In the genomic region with DNA sequence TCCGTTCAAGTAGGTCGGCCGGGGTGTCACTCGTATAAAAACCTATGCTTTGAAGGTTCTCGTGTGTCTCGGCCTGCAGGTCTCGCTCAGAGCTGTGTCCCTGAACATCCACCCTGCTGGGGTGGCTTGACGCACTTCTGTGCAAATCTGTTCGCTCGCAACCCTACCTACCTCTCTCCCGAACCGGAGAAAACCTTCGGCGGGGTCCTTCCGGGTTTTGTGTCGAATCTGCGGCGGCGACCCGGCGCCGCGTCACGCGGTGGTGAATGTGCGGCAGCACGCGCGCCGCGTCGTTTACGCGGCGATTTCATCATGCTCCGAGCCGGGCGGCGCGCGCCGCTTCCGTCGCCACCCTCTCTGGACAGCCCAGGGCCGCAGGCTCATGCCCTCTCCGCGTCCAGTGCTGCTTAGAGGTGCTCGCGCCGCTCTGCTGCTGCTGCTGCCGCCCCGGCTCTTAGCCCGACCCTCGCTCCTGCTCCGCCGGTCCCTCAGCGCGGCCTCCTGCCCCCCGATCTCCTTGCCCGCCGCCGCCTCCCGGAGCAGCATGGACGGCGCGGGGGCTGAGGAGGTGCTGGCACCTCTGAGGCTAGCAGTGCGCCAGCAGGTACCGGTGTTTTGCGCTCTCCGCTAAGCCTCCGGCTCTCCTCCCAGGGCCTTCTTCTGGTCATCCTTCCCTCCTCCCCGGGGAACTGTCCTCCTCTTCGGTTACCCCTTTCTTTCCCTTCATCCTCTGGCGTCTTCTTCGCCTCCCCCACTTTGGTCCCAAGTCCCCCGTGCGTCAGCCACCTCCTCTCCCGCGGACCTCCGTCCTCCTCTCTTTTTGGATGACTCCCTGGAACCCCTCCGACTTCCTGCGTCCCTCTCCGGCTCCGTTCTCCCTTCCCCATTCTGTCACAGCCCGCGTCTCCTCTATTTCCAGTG, we compare ENCODE assay signal across 1 cellular context.
A peak's percentile ranks its signal among the peaks of the same experiment; 100 is the strongest.
TF ChIP-seq lines count a peak whose summit lies in the region.

A gene with protein sequence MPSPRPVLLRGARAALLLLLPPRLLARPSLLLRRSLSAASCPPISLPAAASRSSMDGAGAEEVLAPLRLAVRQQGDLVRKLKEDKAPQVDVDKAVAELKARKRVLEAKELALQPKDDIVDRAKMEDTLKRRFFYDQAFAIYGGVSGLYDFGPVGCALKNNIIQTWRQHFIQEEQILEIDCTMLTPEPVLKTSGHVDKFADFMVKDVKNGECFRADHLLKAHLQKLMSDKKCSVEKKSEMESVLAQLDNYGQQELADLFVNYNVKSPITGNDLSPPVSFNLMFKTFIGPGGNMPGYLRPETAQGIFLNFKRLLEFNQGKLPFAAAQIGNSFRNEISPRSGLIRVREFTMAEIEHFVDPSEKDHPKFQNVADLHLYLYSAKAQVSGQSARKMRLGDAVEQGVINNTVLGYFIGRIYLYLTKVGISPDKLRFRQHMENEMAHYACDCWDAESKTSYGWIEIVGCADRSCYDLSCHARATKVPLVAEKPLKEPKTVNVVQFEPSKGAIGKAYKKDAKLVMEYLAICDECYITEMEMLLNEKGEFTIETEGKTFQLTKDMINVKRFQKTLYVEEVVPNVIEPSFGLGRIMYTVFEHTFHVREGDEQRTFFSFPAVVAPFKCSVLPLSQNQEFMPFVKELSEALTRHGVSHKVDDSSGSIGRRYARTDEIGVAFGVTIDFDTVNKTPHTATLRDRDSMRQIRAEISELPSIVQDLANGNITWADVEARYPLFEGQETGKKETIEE (plus strand): TSS at position 339 of the 921 bp plus-strand sequence. CDS start 44 bp downstream, at position 383.

TF ChIP-seq in GM12878, 131 proteins besides CTCF, POLR2A, EP300 and RAD21 (continued from another document and continues in another):
- TF ChIP-seq, protein P1, sequence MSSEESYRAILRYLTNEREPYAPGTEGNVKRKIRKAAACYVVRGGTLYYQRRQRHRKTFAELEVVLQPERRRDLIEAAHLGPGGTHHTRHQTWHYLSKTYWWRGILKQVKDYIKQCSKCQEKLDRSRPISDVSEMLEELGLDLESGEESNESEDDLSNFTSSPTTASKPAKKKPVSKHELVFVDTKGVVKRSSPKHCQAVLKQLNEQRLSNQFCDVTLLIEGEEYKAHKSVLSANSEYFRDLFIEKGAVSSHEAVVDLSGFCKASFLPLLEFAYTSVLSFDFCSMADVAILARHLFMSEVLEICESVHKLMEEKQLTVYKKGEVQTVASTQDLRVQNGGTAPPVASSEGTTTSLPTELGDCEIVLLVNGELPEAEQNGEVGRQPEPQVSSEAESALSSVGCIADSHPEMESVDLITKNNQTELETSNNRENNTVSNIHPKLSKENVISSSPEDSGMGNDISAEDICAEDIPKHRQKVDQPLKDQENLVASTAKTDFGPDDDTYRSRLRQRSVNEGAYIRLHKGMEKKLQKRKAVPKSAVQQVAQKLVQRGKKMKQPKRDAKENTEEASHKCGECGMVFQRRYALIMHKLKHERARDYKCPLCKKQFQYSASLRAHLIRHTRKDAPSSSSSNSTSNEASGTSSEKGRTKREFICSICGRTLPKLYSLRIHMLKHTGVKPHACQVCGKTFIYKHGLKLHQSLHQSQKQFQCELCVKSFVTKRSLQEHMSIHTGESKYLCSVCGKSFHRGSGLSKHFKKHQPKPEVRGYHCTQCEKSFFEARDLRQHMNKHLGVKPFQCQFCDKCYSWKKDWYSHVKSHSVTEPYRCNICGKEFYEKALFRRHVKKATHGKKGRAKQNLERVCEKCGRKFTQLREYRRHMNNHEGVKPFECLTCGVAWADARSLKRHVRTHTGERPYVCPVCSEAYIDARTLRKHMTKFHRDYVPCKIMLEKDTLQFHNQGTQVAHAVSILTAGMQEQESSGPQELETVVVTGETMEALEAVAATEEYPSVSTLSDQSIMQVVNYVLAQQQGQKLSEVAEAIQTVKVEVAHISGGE (CRISPR knock-in tag; IDR thresholded peaks at IDR 0.05) = no peak
- peak; percentile 34; the same call in 1 of the 2 replicates for TF ChIP-seq MTA2 (IDR thresholded peaks at IDR 0.05; ENCODE audit: low read depth)
- no peak for TF ChIP-seq FOXK2 (IDR thresholded peaks at IDR 0.05)
- TF ChIP-seq SMAD5 (IDR thresholded peaks at IDR 0.05; ENCODE audit: low read depth) = peak; percentile 62; the same call in 1 of the 2 replicates
- TF ChIP-seq MTA3 (IDR thresholded peaks at IDR 0.05; ENCODE audit: borderline replicate concordance, low read length) = no peak
- TF ChIP-seq ZZZ3 (IDR thresholded peaks at IDR 0.05; ENCODE audit: control insufficient read depth, insufficient read length, low read depth) = no peak
- no peak for TF ChIP-seq ZNF384 (IDR thresholded peaks at IDR 0.05; ENCODE audit: borderline replicate concordance, low read depth, low read length)
- TF ChIP-seq, protein P2, sequence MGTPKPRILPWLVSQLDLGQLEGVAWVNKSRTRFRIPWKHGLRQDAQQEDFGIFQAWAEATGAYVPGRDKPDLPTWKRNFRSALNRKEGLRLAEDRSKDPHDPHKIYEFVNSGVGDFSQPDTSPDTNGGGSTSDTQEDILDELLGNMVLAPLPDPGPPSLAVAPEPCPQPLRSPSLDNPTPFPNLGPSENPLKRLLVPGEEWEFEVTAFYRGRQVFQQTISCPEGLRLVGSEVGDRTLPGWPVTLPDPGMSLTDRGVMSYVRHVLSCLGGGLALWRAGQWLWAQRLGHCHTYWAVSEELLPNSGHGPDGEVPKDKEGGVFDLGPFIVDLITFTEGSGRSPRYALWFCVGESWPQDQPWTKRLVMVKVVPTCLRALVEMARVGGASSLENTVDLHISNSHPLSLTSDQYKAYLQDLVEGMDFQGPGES (IDR thresholded peaks at IDR 0.05) = no peak
- TF ChIP-seq, protein P3, sequence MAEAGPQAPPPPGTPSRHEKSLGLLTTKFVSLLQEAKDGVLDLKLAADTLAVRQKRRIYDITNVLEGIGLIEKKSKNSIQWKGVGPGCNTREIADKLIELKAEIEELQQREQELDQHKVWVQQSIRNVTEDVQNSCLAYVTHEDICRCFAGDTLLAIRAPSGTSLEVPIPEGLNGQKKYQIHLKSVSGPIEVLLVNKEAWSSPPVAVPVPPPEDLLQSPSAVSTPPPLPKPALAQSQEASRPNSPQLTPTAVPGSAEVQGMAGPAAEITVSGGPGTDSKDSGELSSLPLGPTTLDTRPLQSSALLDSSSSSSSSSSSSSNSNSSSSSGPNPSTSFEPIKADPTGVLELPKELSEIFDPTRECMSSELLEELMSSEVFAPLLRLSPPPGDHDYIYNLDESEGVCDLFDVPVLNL (IDR thresholded peaks at IDR 0.05; ENCODE audit: low read depth, low read length) = peak; percentile 19; the same call in 1 of the 2 replicates
- TF ChIP-seq SREBF1 (IDR thresholded peaks at IDR 0.05; ENCODE audit: low read length) = no peak
- TF ChIP-seq, protein P4, sequence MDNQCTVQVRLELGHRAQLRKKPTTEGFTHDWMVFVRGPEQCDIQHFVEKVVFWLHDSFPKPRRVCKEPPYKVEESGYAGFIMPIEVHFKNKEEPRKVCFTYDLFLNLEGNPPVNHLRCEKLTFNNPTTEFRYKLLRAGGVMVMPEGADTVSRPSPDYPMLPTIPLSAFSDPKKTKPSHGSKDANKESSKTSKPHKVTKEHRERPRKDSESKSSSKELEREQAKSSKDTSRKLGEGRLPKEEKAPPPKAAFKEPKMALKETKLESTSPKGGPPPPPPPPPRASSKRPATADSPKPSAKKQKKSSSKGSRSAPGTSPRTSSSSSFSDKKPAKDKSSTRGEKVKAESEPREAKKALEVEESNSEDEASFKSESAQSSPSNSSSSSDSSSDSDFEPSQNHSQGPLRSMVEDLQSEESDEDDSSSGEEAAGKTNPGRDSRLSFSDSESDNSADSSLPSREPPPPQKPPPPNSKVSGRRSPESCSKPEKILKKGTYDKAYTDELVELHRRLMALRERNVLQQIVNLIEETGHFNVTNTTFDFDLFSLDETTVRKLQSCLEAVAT (IDR thresholded peaks at IDR 0.05) = 0 out of 2 replicates have a peak, but pooled peaks have one; percentile 34
- TF ChIP-seq, protein P5, sequence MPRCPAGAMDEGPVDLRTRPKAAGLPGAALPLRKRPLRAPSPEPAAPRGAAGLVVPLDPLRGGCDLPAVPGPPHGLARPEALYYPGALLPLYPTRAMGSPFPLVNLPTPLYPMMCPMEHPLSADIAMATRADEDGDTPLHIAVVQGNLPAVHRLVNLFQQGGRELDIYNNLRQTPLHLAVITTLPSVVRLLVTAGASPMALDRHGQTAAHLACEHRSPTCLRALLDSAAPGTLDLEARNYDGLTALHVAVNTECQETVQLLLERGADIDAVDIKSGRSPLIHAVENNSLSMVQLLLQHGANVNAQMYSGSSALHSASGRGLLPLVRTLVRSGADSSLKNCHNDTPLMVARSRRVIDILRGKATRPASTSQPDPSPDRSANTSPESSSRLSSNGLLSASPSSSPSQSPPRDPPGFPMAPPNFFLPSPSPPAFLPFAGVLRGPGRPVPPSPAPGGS (IDR thresholded peaks at IDR 0.05; ENCODE audit: borderline replicate concordance, insufficient read depth, low read depth, low read length, poor library complexity, severe bottlenecking) = peak; percentile 64
- TF ChIP-seq EED (IDR thresholded peaks at IDR 0.05; ENCODE audit: low read depth) = no peak
- TF ChIP-seq, protein P6, sequence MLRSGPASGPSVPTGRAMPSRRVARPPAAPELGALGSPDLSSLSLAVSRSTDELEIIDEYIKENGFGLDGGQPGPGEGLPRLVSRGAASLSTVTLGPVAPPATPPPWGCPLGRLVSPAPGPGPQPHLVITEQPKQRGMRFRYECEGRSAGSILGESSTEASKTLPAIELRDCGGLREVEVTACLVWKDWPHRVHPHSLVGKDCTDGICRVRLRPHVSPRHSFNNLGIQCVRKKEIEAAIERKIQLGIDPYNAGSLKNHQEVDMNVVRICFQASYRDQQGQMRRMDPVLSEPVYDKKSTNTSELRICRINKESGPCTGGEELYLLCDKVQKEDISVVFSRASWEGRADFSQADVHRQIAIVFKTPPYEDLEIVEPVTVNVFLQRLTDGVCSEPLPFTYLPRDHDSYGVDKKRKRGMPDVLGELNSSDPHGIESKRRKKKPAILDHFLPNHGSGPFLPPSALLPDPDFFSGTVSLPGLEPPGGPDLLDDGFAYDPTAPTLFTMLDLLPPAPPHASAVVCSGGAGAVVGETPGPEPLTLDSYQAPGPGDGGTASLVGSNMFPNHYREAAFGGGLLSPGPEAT (IDR thresholded peaks at IDR 0.05; ENCODE audit: low read depth) = peak; percentile 72
- no peak for TF ChIP-seq IRF4 (IDR thresholded peaks at IDR 0.05; ENCODE audit: low read depth, low read length)
- peak in 1 of 2 experiments; percentile 15; a peak in 2 of 4 replicates for TF ChIP-seq IKZF2 (IDR thresholded peaks at IDR 0.05)
- TF ChIP-seq, protein P7, sequence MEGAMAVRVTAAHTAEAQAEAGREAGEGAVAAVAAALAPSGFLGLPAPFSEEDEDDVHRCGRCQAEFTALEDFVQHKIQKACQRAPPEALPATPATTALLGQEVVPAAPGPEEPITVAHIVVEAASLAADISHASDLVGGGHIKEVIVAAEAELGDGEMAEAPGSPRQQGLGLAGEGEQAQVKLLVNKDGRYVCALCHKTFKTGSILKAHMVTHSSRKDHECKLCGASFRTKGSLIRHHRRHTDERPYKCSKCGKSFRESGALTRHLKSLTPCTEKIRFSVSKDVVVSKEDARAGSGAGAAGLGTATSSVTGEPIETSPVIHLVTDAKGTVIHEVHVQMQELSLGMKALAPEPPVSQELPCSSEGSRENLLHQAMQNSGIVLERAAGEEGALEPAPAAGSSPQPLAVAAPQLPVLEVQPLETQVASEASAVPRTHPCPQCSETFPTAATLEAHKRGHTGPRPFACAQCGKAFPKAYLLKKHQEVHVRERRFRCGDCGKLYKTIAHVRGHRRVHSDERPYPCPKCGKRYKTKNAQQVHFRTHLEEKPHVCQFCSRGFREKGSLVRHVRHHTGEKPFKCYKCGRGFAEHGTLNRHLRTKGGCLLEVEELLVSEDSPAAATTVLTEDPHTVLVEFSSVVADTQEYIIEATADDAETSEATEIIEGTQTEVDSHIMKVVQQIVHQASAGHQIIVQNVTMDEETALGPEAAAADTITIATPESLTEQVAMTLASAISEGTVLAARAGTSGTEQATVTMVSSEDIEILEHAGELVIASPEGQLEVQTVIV (IDR thresholded peaks at IDR 0.05; ENCODE audit: borderline replicate concordance, partially characterized antibody) = peak; percentile 92
- peak; percentile 91 for TF ChIP-seq ZNF207 (IDR thresholded peaks at IDR 0.05; ENCODE audit: borderline replicate concordance)
- no peak for TF ChIP-seq ZNF622 (IDR thresholded peaks at IDR 0.05)
- no peak for TF ChIP-seq JUNB (IDR thresholded peaks at IDR 0.05)
- TF ChIP-seq, protein P8, sequence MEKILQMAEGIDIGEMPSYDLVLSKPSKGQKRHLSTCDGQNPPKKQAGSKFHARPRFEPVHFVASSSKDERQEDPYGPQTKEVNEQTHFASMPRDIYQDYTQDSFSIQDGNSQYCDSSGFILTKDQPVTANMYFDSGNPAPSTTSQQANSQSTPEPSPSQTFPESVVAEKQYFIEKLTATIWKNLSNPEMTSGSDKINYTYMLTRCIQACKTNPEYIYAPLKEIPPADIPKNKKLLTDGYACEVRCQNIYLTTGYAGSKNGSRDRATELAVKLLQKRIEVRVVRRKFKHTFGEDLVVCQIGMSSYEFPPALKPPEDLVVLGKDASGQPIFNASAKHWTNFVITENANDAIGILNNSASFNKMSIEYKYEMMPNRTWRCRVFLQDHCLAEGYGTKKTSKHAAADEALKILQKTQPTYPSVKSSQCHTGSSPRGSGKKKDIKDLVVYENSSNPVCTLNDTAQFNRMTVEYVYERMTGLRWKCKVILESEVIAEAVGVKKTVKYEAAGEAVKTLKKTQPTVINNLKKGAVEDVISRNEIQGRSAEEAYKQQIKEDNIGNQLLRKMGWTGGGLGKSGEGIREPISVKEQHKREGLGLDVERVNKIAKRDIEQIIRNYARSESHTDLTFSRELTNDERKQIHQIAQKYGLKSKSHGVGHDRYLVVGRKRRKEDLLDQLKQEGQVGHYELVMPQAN (conservative IDR thresholded peaks at IDR 0.05) = peak; percentile 81
- no peak for TF ChIP-seq SMC3 (IDR thresholded peaks at IDR 0.05; ENCODE audit: borderline replicate concordance, low read length)
- TF ChIP-seq, protein P9, sequence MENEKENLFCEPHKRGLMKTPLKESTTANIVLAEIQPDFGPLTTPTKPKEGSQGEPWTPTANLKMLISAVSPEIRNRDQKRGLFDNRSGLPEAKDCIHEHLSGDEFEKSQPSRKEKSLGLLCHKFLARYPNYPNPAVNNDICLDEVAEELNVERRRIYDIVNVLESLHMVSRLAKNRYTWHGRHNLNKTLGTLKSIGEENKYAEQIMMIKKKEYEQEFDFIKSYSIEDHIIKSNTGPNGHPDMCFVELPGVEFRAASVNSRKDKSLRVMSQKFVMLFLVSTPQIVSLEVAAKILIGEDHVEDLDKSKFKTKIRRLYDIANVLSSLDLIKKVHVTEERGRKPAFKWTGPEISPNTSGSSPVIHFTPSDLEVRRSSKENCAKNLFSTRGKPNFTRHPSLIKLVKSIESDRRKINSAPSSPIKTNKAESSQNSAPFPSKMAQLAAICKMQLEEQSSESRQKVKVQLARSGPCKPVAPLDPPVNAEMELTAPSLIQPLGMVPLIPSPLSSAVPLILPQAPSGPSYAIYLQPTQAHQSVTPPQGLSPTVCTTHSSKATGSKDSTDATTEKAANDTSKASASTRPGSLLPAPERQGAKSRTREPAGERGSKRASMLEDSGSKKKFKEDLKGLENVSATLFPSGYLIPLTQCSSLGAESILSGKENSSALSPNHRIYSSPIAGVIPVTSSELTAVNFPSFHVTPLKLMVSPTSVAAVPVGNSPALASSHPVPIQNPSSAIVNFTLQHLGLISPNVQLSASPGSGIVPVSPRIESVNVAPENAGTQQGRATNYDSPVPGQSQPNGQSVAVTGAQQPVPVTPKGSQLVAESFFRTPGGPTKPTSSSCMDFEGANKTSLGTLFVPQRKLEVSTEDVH (IDR thresholded peaks at IDR 0.05; ENCODE audit: low read depth, partially characterized antibody) = peak; percentile 69
- TF ChIP-seq CHD1 (IDR thresholded peaks at IDR 0.05; ENCODE audit: low read depth, low read length) = no peak
